30 cellular contexts compared by ENCODE assay signal in the genomic region with DNA sequence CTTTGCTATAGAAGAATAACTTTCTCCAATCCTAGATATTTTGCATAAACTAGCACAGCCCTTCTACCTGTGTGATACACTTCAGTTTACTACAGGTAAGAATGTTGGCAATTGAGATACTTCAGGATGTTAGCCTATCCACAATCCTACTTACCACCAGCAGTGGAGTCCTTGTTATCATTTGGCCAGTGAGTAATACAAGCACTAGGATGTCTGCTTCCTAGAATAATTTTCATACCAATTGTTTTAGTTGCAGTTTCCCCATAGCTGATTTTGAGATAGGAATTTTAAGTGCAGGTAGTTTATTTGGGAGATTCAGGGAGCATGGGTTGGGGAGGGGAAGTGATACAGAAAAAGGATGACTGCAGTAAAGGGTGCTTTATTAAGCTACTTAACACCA.
"Had no signal": no experiment of that assay in that cellular context is flagged by ENCODE, and none has a peak within 500 bp of the region (broad histone marks: within the 10 kb centered on the region; RNA-seq: fewer than 3 reads in every experiment).

No MANE protein-coding gene starts in this region.

- H3K9me3 ChIP-seq: adrenal gland, body of pancreas, SJCRH30 had no signal

- H3K4me3 ChIP-seq: adrenal gland, body of pancreas, PC-9, SJCRH30, SK-N-MC had no signal

- H3K36me3 ChIP-seq: adrenal gland, SJCRH30 had no signal

- H3K4me1 ChIP-seq: adrenal gland, body of pancreas, SJCRH30 had no signal

- H2AFZ ChIP-seq: PC-9 had no signal

- FAIRE-seq: astrocyte, RCC 7860 had no signal

- H3K4me2 ChIP-seq: PC-9 had no signal

- DNase-seq: activated CD4-positive, alpha-beta T cell treated with anti-CD3 and anti-CD28 coated beads, Interleukin-2, amount 10 ng/mL, durations not matched to agents 7 days and 5 days; activated CD4-positive, alpha-beta T cell treated with anti-CD3 and anti-CD28 coated beads, Interleukin-2, amount 50 U/mL, for 48 hours; activated CD8-positive, alpha-beta T cell treated with anti-CD3 and anti-CD28 coated beads, Interleukin-2, amount 10 ng/mL, durations not matched to agents 7 days and 5 days; activated gamma-delta T cell; activated naive CD4-positive, alpha-beta T cell treated with anti-CD3 and anti-CD28 coated beads for 36 hours; activated T-cell treated with anti-CD3 and anti-CD28 coated beads, Interleukin-2, amount 50 U/mL, for 24 hours; adrenal gland; body of pancreas; central memory CD4-positive, alpha-beta T cell; Kasumi-1; KG1; MM.1S; MV-4-11; NCI-H1092; NCI-H1436 treated with DMSO at 0.1 percent for 48 hours; NCI-H1694 treated with DMSO at 0.1 percent for 48 hours; NCI-H2029 treated with DMSO at 0.1 percent for 48 hours; NCI-H2171 treated with DMSO at 0.1 percent for 48 hours; NCI-H2227 treated with DMSO at 0.1 percent for 48 hours; NCI-H446 treated with DMSO at 0.1 percent for 48 hours; NCI-H526; NCI-H748 treated with DMSO at 0.1 percent for 48 hours; PC-9; SHP77; SJCRH30; T1000 had no signal

- H3K27me3 ChIP-seq: adrenal gland, body of pancreas, SJCRH30 had no signal

- ATAC-seq: activated CD8-positive, alpha-beta T cell treated with anti-CD3 and anti-CD28 coated beads, Interleukin-2, amount 10 ng/mL, durations not matched to agents 7 days and 5 days; activated naive CD4-positive, alpha-beta T cell treated with anti-CD3 and anti-CD28 coated beads, Interleukin-2, amount 50 U/mL, for 72 hours; body of pancreas had no signal

- H3K27ac ChIP-seq: adrenal gland, body of pancreas, PC-9, SJCRH30 had no signal
